Comparison of ENCODE assay signal across 22 cellular contexts in genomic region chr3:150064952-150065351, GRCh38.
"Had no signal": no experiment of that assay in that cellular context is flagged by ENCODE, and none has a peak within 500 bp of the region (broad histone marks: within the 10 kb centered on the region; RNA-seq: fewer than 3 reads in every experiment).

No MANE protein-coding gene starts in this region.

- H3K4me2 ChIP-seq: SK-N-SH had no signal

- DNase-seq: KBM-7, NCI-H1092, NCI-H1105 treated with DMSO at 0.1 percent for 48 hours, NCI-H1417 treated with DMSO at 0.1 percent for 48 hours, NCI-H146, NCI-H1694 treated with DMSO at 0.1 percent for 48 hours, NCI-H1930, NCI-H2081, NCI-H2107, NCI-H2171, NCI-H226, NCI-H446, NCI-H510A, NCI-H524 treated with DMSO at 0.1 percent for 48 hours, NCI-H69, NCI-H774, Right ventricle myocardium superior, RPMI8226, SIG-M5, SK-N-SH, SW 1271 had no signal

- H3K9ac ChIP-seq: SK-N-SH had no signal

- H3K9me3 ChIP-seq: SK-N-SH had no signal

- H3K9me2 ChIP-seq: SK-N-SH had no signal

- H3K27ac ChIP-seq: HL-60 had no signal
